In genomic region chr11:207213-208176, GRCh38 we compare ENCODE assay signal across 8 cellular contexts. TPM values are rescaled to one million over a fixed set of nuclear protein-coding genes. Genes with fewer than 3 reads are reported as not detected.
A peak's percentile ranks its signal among the peaks of the same experiment; 100 is the strongest.
DNase-seq lines count a peak whose midpoint lies in the region; ATAC-seq and TF ChIP-seq lines count a peak whose summit lies in the region.

A gene with protein sequence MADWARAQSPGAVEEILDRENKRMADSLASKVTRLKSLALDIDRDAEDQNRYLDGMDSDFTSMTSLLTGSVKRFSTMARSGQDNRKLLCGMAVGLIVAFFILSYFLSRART (minus strand): TSS chr11:207399. CDS start chr11:207321, 78 bp downstream.
Gene RIC8A, plus strand, starts transcription at chr11:207708. Its CDS starts 1,147 bp downstream, at chr11:208855.

- no peak for TF ChIP-seq CTCF in GM12865 (IDR thresholded peaks at IDR 0.05; ENCODE audit: insufficient read depth, low read depth, low read length, missing control alignments)
- no peak for TF ChIP-seq CTCF in parathyroid adenoma (IDR thresholded peaks at IDR 0.05)
- peak in 1 of 5 experiments; percentile 44 for TF ChIP-seq CTCF in tibial nerve (IDR thresholded peaks at IDR 0.05)

- H3K4me3 ChIP-seq in GM12865 (ENCODE audit: low read depth, low read length), result peak within 1 kb of the TSS; percentile 94
- H3K4me3 ChIP-seq in parathyroid adenoma (ENCODE audit: low read depth, low read length), result peak within 1 kb of the TSS; percentile 95
- peak within 1 kb of the TSS; percentile 80 to 99 (median 91) for H3K4me3 ChIP-seq in tibial nerve

- H2AFZ ChIP-seq in parathyroid adenoma, result peak within 1 kb of the TSS; percentile 75

- H3K4me1 ChIP-seq in parathyroid adenoma, result peaks cover 8% of the 10 kb centered on the region
- peaks cover 14 to 65% (median 28%) of the 10 kb centered on the region in 4 donors for H3K4me1 ChIP-seq in tibial nerve

- H3K36me3 ChIP-seq in parathyroid adenoma (ENCODE audit: control insufficient read depth, insufficient read depth, low read length) (no peaks in the 10 kb centered on the region), tibial nerve (peaks cover 7 to 62% (median 18%) of the 10 kb centered on the region in 3 donors)

- WGBS in tibial nerve, 2 donors, result 0% methylated on average over 29 to 43 of the region's 90 CpGs

- H3K4me2 ChIP-seq in parathyroid adenoma (ENCODE audit: low read length), result peak within 1 kb of the TSS; percentile 77

- peaks cover 64% of the 10 kb centered on the region for H3K4me1 Mint-ChIP-seq in activated naive CD8-positive, alpha-beta T cell treated with anti-CD3 and anti-CD28 coated beads, Interleukin-2, amount 50 U/mL, for 24 hours

- no peaks in the 10 kb centered on the region for H3K9me3 ChIP-seq in parathyroid adenoma (ENCODE audit: control insufficient read depth, low read length)
- H3K9me3 ChIP-seq in tibial nerve, result no peaks in the 10 kb centered on the region

- peak within 1 kb of the TSS; percentile 99 for H3K27ac Mint-ChIP-seq in activated naive CD8-positive, alpha-beta T cell treated with anti-CD3 and anti-CD28 coated beads, Interleukin-2, amount 50 U/mL, for 24 hours

- H3K27ac ChIP-seq in parathyroid adenoma (peak within 1 kb of the TSS; percentile 93), tibial nerve (peak within 1 kb of the TSS; percentile 98 to 100 (median 99))

- intact Hi-C loops in Right ventricle myocardium superior (cut with DNase I), result loop anchor here (10.0 kb wide), 1 partner anchor 307 kb away; no protein-coding TSS in a partner anchor

- TF ChIP-seq POLR2A in tibial nerve (IDR thresholded peaks at IDR 0.05), result peak; percentile 87 to 95

- H3K36me3 Mint-ChIP-seq in activated naive CD8-positive, alpha-beta T cell treated with anti-CD3 and anti-CD28 coated beads, Interleukin-2, amount 50 U/mL, for 24 hours (ENCODE audit: low read depth), result peaks cover 48% of the 10 kb centered on the region

- H3K27me3 ChIP-seq in parathyroid adenoma (ENCODE audit: control insufficient read depth, insufficient read depth, low read length), result no peaks in the 10 kb centered on the region
- no peaks in the 10 kb centered on the region for H3K27me3 ChIP-seq in tibial nerve

- peak within 1 kb of the TSS; percentile 68 for H3K9ac ChIP-seq in parathyroid adenoma

- no peaks in the 10 kb centered on the region for H3K27me3 Mint-ChIP-seq in activated naive CD8-positive, alpha-beta T cell treated with anti-CD3 and anti-CD28 coated beads, Interleukin-2, amount 50 U/mL, for 24 hours

- peaks cover 7% of the 10 kb centered on the region for H3K79me2 ChIP-seq in parathyroid adenoma

- ATAC-seq in HG02763 (IDR thresholded peaks at IDR 0.05; ENCODE audit: unreplicated experiment), result peak; percentile 77
- peak; percentile 82 for ATAC-seq in activated naive CD8-positive, alpha-beta T cell treated with anti-CD3 and anti-CD28 coated beads, Interleukin-2, amount 50 U/mL, for 24 hours
- peak; percentile 92 for ATAC-seq in Right ventricle myocardium superior (ENCODE audit: poor library complexity)

- H3K4me3 Mint-ChIP-seq in activated naive CD8-positive, alpha-beta T cell treated with anti-CD3 and anti-CD28 coated beads, Interleukin-2, amount 50 U/mL, for 24 hours, result peak within 1 kb of the TSS; percentile 99

- DNase-seq in GM12865 (ENCODE audit: low read depth), result peak; percentile 59
- DNase-seq in NCI-H1417 treated with DMSO at 0.1 percent for 48 hours (lab: John Stamatoyannopoulos, UW), result peak; percentile 54
- peak; percentile 96 for DNase-seq in SW480 (ENCODE audit: low spot score)
- DNase-seq in activated naive CD8-positive, alpha-beta T cell treated with anti-CD3 and anti-CD28 coated beads, Interleukin-2, amount 50 U/mL, for 24 hours, result peak; percentile 94
- peak; percentile 97 for DNase-seq in Right ventricle myocardium superior
- peak; percentile 95 to 96 for DNase-seq in tibial nerve (ENCODE audit: low spot score in 2 of 2)

- peak; percentile 94 to 95 for TF ChIP-seq EP300 in tibial nerve (IDR thresholded peaks at IDR 0.05)

- no peaks in the 10 kb centered on the region for H3K9me3 Mint-ChIP-seq in activated naive CD8-positive, alpha-beta T cell treated with anti-CD3 and anti-CD28 coated beads, Interleukin-2, amount 50 U/mL, for 24 hours

RNA-seq across cellular contexts. Expression of the first gene that starts in this region (rescaled TPM):
- 20.0 TPM for total RNA-seq in Right ventricle myocardium superior
- total RNA-seq in tibial nerve, result 10 to 100 TPM; 30.9 to 43.9 (median 38.7) TPM

RNA-seq across cellular contexts. Expression of gene RIC8A, which starts in this region (rescaled TPM):
- total RNA-seq in Right ventricle myocardium superior (51.9 TPM), tibial nerve (100 to 1,000 TPM in 3 of 4 donors, 10 to 100 TPM in 1; 69.0 to 118 (median 101) TPM)

Comparison
In these comparisons a context has a peak if more than half of its experiments do, and no peak if none do; other contexts are left out.
1. Peak in every context shown above with its lines: DNase-seq, ATAC-seq, H3K4me3 ChIP-seq and H3K27ac ChIP-seq.